In genomic region chr7:2637505-2638223, GRCh38 we compare ENCODE assay signal across 12 cellular contexts. TPM values are rescaled to one million over a fixed set of nuclear protein-coding genes. Genes with fewer than 3 reads are reported as not detected.
DNase-seq lines count a peak whose midpoint lies in the region; ATAC-seq and TF ChIP-seq lines count a peak whose summit lies in the region.
"Had no signal": no experiment of that assay in that cellular context is flagged by ENCODE, and none has a peak within 500 bp of the region (broad histone marks: within the 10 kb centered on the region; RNA-seq: fewer than 3 reads in every experiment).

No MANE protein-coding gene starts in this region.

- H3K4me3 Mint-ChIP-seq in CD14-positive monocyte (peak overlapping the region; percentile 51 to 62), IgD-negative memory B cell (peak overlapping the region; percentile 11 to 83 (median 41)), neural progenitor cell (no peak overlapping the region)
- H3K4me3 Mint-ChIP-seq: GM23338 had no signal

- H3K9me3 ChIP-seq in neural progenitor cell (ENCODE audit: low read depth), result no peaks in the 10 kb centered on the region
- H3K9me3 ChIP-seq in MG63, result no peaks in the 10 kb centered on the region

- peaks cover 67% of the 10 kb centered on the region for H3K4me1 Mint-ChIP-seq in CD14-positive monocyte
- H3K4me1 Mint-ChIP-seq in IgD-negative memory B cell, result peaks cover 12 to 25% (median 19%) of the 10 kb centered on the region in 3 donors
- peaks cover 34% of the 10 kb centered on the region for H3K4me1 Mint-ChIP-seq in neural progenitor cell

- H3K27ac Mint-ChIP-seq in CD14-positive monocyte (peak overlapping the region; percentile 78 to 96 (median 95)), IgD-negative memory B cell (peak overlapping the region in 2 of 3 donors; percentile 13 to 91), neural progenitor cell (no peak overlapping the region)
- H3K27ac Mint-ChIP-seq: GM23338 had no signal

- H3K79me2 ChIP-seq in neural progenitor cell (ENCODE audit: low read depth), result peaks cover 89% of the 10 kb centered on the region

- H3K4me1 ChIP-seq in neural progenitor cell, result peaks cover 16% of the 10 kb centered on the region

- intact Hi-C loops in CD14-positive monocyte (cut with micrococcal nuclease) (no loop called here), dorsolateral prefrontal cortex (cut with DNase I) (no loop called here)

- H3K36me3 Mint-ChIP-seq in CD14-positive monocyte, result peaks cover 26 to 39% of the 10 kb centered on the region in 2 donors
- no peaks in the 10 kb centered on the region for H3K36me3 Mint-ChIP-seq in IgD-negative memory B cell
- no peaks in the 10 kb centered on the region for H3K36me3 Mint-ChIP-seq in neural progenitor cell

- TF ChIP-seq CTCF in CD14-positive monocyte (IDR thresholded peaks at IDR 0.05) (no peak), dorsolateral prefrontal cortex (IDR thresholded peaks at IDR 0.05 in 54 of 56, conservative IDR thresholded peaks at IDR 0.05 in 2 of 56; ENCODE audit: low read depth in 1 of 56, partially characterized antibody in 56 of 56) (peak in 3 of 56 donors; percentile 4 to 7 (median 4)), neural progenitor cell (IDR thresholded peaks at IDR 0.05) (no peak)

- H4K20me1 ChIP-seq in neural progenitor cell (ENCODE audit: low read depth), result peaks cover 98% of the 10 kb centered on the region

- no peak overlapping the region for H2AFZ ChIP-seq in neural progenitor cell (replicated peaks)
- H2AFZ ChIP-seq: GM23338 had no signal

- no peak for ATAC-seq in stimulated activated naive CD8-positive, alpha-beta T cell treated with anti-CD3 and anti-CD28 coated beads, Interleukin-15, Interleukin-2, amounts not matched to agents 100 U/mL and 50 U/mL, for 24 hours
- ATAC-seq in GM21825 (IDR thresholded peaks at IDR 0.05; ENCODE audit: unreplicated experiment), result no peak
- ATAC-seq: GM23338 had no signal

- H3K27me3 Mint-ChIP-seq in CD14-positive monocyte (ENCODE audit: low read depth in 3 of 3), result peaks cover 0 to 4% (median 0%) of the 10 kb centered on the region in 3 donors
- no peaks in the 10 kb centered on the region for H3K27me3 Mint-ChIP-seq in IgD-negative memory B cell
- no peaks in the 10 kb centered on the region for H3K27me3 Mint-ChIP-seq in neural progenitor cell (ENCODE audit: insufficient read depth, low read depth)

- H3K9me3 Mint-ChIP-seq in CD14-positive monocyte, result peaks cover 0 to 5% (median 0%) of the 10 kb centered on the region in 7 donors
- H3K9me3 Mint-ChIP-seq in IgD-negative memory B cell, result no peaks in the 10 kb centered on the region
- H3K9me3 Mint-ChIP-seq in neural progenitor cell, result no peaks in the 10 kb centered on the region
- H3K9me3 Mint-ChIP-seq: GM23338 had no signal

- no peaks in the 10 kb centered on the region for H3K27me3 ChIP-seq in dorsolateral prefrontal cortex
- H3K27me3 ChIP-seq in neural progenitor cell, result no peaks in the 10 kb centered on the region
- H3K27me3 ChIP-seq in MG63, result no peaks in the 10 kb centered on the region

- no peak overlapping the region for H3K4me2 ChIP-seq in neural progenitor cell
- H3K4me2 ChIP-seq: GM23338 had no signal

- DNase-seq in CD14-positive monocyte (ENCODE audit: low spot score) (peak; percentile 96), dorsolateral prefrontal cortex (no peak), neural progenitor cell (ENCODE audit: low spot score) (no peak), MG63 (no peak), GM03348 (ENCODE audit: low spot score) (no peak)
- no peak for DNase-seq in stimulated activated naive CD8-positive, alpha-beta T cell treated with anti-CD3 and anti-CD28 coated beads, Interleukin-15, Interleukin-2, amounts not matched to agents 100 U/mL and 50 U/mL, for 24 hours
- DNase-seq: NCI-H1436 had no signal

- H3K9ac ChIP-seq in neural progenitor cell, result no peak overlapping the region

- no peaks in the 10 kb centered on the region for H3K36me3 ChIP-seq in neural progenitor cell
- H3K36me3 ChIP-seq in MG63, result peaks cover 16% of the 10 kb centered on the region

- H3K27ac ChIP-seq in dorsolateral prefrontal cortex, result peak overlapping the region; percentile 2 to 95 (median 79)
- peak overlapping the region; percentile 27 for H3K27ac ChIP-seq in neural progenitor cell
- H3K27ac ChIP-seq: C4-2B had no signal

- H3K4me3 ChIP-seq in dorsolateral prefrontal cortex (peak overlapping the region in 37 of 59 donors; percentile 1 to 44 (median 19)), neural progenitor cell (no peak overlapping the region), MG63 (no peak overlapping the region)
- H3K4me3 ChIP-seq: GM23338 had no signal

- H3F3A ChIP-seq in neural progenitor cell (ENCODE audit: low read depth), result peaks cover 19% of the 10 kb centered on the region

RNA-seq across cellular contexts. Expression of gene TTYH3, which starts 5.9 kb away (rescaled TPM):
- 10 to 100 TPM; 13.4 to 17.4 TPM for polyA plus RNA-seq in CD14-positive monocyte
- polyA plus RNA-seq in IgD-negative memory B cell, result 2.0 TPM
- 100 to 1,000 TPM in 10 of 120 experiments, 10 to 100 TPM in 110; 43.5 to 134 (median 75.1) TPM for total RNA-seq in dorsolateral prefrontal cortex
- 13.2 and 60.0 TPM in 2 replicates for total RNA-seq in neural progenitor cell (ENCODE audit: low replicate concordance)
- 15.8 and 29.8 TPM in 2 replicates for total RNA-seq in MG63 (2014; rRNA removed; shearing (Covaris generic); ENCODE audit: low replicate concordance)

RNA-seq across cellular contexts. Expression of gene AMZ1, which starts 50.3 kb away (rescaled TPM):
- polyA plus RNA-seq in CD14-positive monocyte (under 1 TPM; 0.09 to 0.14 TPM), IgD-negative memory B cell (1.9 TPM)
- total RNA-seq in dorsolateral prefrontal cortex (10 to 100 TPM in 74 of 120 experiments, 1 to 10 TPM in 46; 6.1 to 23.5 (median 11.7) TPM), neural progenitor cell (ENCODE audit: low replicate concordance) (0.09 TPM in 1 of 2 replicates, not detected in the other)
- total RNA-seq in MG63 (2014; rRNA removed; shearing (Covaris generic); ENCODE audit: low replicate concordance), result 0.03 TPM in 1 of 2 replicates, not detected in the other
- total RNA-seq: bronchial epithelial cell had no signal

Comparison
In these comparisons a context has a peak if more than half of its experiments do, and no peak if none do; other contexts are left out.
1. H3K4me3 ChIP-seq: peak in dorsolateral prefrontal cortex (37 of 59); none in neural progenitor cell (single experiment) and MG63 (single experiment).